Comparison of ENCODE assay signal across 6 cellular contexts in genomic region chr3:170269673-170270254, GRCh38. TPM values are rescaled to one million over a fixed set of nuclear protein-coding genes. Genes with fewer than 3 reads are reported as not detected.
DNase-seq lines count a peak whose midpoint lies in the region; ATAC-seq, FAIRE-seq and TF ChIP-seq lines count a peak whose summit lies in the region.
"Not testable (repeated sequence)": the region's sequence is repeated elsewhere in the genome, so short reads cannot be mapped to it uniquely, and the experiment has no call there.

No MANE protein-coding gene starts in this region.

- peaks cover 56% of the 10 kb centered on the region for H3K36me3 Mint-ChIP-seq in GM23338 (ENCODE audit: low read depth)

- in situ Hi-C loops in HepG2 (cut with HindIII; ENCODE audit: extremely low pct_ligation_motif_present, low pct_unique_long_range_greater_than_20kb) = not testable (repeated sequence)

- H3K9ac ChIP-seq in colonic mucosa (ENCODE audit: low read depth in 2 of 2, low read length in 2 of 2) (peak overlapping the region in 1 of 2 donors; percentile 51), mucosa of rectum (ENCODE audit: low read depth in 1 of 2, low read length in 2 of 2) (peak overlapping the region in 1 of 2 donors; percentile 15)
- H3K9ac ChIP-seq in HepG2 (ENCODE audit: insufficient read depth, low read depth, low read length) = not testable (repeated sequence)

- H3K9me2 ChIP-seq in GM23338 (ENCODE audit: insufficient read depth); hepatocyte (replicated peaks; ENCODE audit: insufficient read depth): not testable (repeated sequence)

- CTCF ChIA-PET in HepG2 (lab: Yijun Ruan, JAX; ENCODE audit: low intra/inter-chr PET ratio, low total read pairs) = not testable (repeated sequence)

- TF ChIP-seq EP300 in HepG2 (IDR thresholded peaks at IDR 0.05; ENCODE audit: low read depth in 2 of 2, low read length in 2 of 2); HepG2 (CRISPR knock-in tag; IDR thresholded peaks at IDR 0.05; ENCODE audit: borderline replicate concordance): not testable (repeated sequence)

- TF ChIP-seq RAD21 in HepG2 (CRISPR knock-in tag; IDR thresholded peaks at IDR 0.05) = not testable (repeated sequence)

- not testable (repeated sequence) for H3K9me3 Mint-ChIP-seq in GM23338

- not testable (repeated sequence) for H3K4me3 Mint-ChIP-seq in GM23338

- not testable (repeated sequence) for H3K27ac Mint-ChIP-seq in GM23338

- not testable (repeated sequence) for ATAC-seq in GM23338, HepG2

- not testable (repeated sequence) for H3K27me3 ChIP-seq in GM23338 (ENCODE audit: insufficient read depth); colonic mucosa; hepatocyte; HepG2 (ENCODE audit: control insufficient read depth in 1 of 2, insufficient read depth in 2 of 2, low read length in 2 of 2); mucosa of rectum (ENCODE audit: control insufficient read depth in 2 of 2, insufficient read depth in 2 of 2, low read length in 2 of 2); small intestine (ENCODE audit: control insufficient read depth in 2 of 2, insufficient read depth in 2 of 2, low read length in 2 of 2)

- not testable (repeated sequence) for H2AFZ ChIP-seq in GM23338; hepatocyte; HepG2 (ENCODE audit: low read length)

- H3K4me2 ChIP-seq in GM23338 = not testable (repeated sequence)
- peak overlapping the region; percentile 65 for H3K4me2 ChIP-seq in hepatocyte
- peak overlapping the region; percentile 60; the same call in 1 of the 2 replicates for H3K4me2 ChIP-seq in HepG2 (ENCODE audit: low read depth, low read length)

- POLR2A ChIA-PET in HepG2 (lab: Yijun Ruan, JAX) = interaction anchor here (0.6 to 1.1 kb wide), 3 partner anchors 12 to 1613 kb away, joined by 3 to 4 read pairs (median 3); partner anchors contain the start of gene RPL22L1

- H3K4me1 ChIP-seq in GM23338 (ENCODE audit: insufficient read depth); colonic mucosa; hepatocyte (ENCODE audit: insufficient read depth); mucosa of rectum (ENCODE audit: control insufficient read depth in 2 of 2, insufficient read depth in 2 of 2, low read length in 2 of 2); small intestine (ENCODE audit: control insufficient read depth in 2 of 2, insufficient read depth in 1 of 2, low read depth in 1 of 2, low read length in 1 of 2): not testable (repeated sequence)
- H3K4me1 ChIP-seq in HepG2 (ENCODE audit: insufficient read depth, low read length) = peaks cover 26% of the 10 kb centered on the region

- not testable (repeated sequence) for H4K20me1 ChIP-seq in GM23338 (replicated peaks; ENCODE audit: insufficient read depth); hepatocyte (ENCODE audit: insufficient read depth, poor library complexity, severe bottlenecking); HepG2 (ENCODE audit: insufficient read depth, low read length)

- not testable (repeated sequence) for H3K4me1 Mint-ChIP-seq in GM23338

- not testable (repeated sequence) for H3K27me3 Mint-ChIP-seq in GM23338 (ENCODE audit: insufficient read depth, low read depth, poor library complexity)

- H3K36me3 ChIP-seq in GM23338 (ENCODE audit: insufficient read depth) (peaks cover 21% of the 10 kb centered on the region), HepG2 (replicated peaks in 1 of 2; ENCODE audit: control insufficient read depth in 1 of 2, insufficient read depth in 2 of 2, low read length in 2 of 2) (peaks cover 2 to 31% of the 10 kb centered on the region in 2 experiments; a peak in 3 of 5 replicates)
- H3K36me3 ChIP-seq in colonic mucosa; hepatocyte (replicated peaks; ENCODE audit: insufficient read depth, low read depth); mucosa of rectum (ENCODE audit: control insufficient read depth in 2 of 2, insufficient read depth in 2 of 2, low read length in 2 of 2); small intestine (ENCODE audit: control insufficient read depth in 2 of 2, insufficient read depth in 2 of 2, low read length in 2 of 2): not testable (repeated sequence)

- not testable (repeated sequence) for H3K4me3 ChIP-seq in GM23338; colonic mucosa; hepatocyte; small intestine (ENCODE audit: low read depth in 1 of 2, low read length in 2 of 2)
- peak overlapping the region in 1 of 3 experiments; percentile 30; a peak in 1 of 6 replicates for H3K4me3 ChIP-seq in HepG2 (replicated peaks in 1 of 3; ENCODE audit: insufficient read depth in 1 of 3, low read depth in 2 of 3, low read length in 3 of 3)
- peak overlapping the region; percentile 45 to 58 for H3K4me3 ChIP-seq in mucosa of rectum (ENCODE audit: low read length in 2 of 2)

- not testable (repeated sequence) for H3K9me3 ChIP-seq in colonic mucosa; hepatocyte (ENCODE audit: low read depth); HepG2 (ENCODE audit: low read length); mucosa of rectum (ENCODE audit: control insufficient read depth in 2 of 2, low read length in 2 of 2); small intestine (ENCODE audit: control insufficient read depth, low read depth)

- not testable (repeated sequence) for H3F3A ChIP-seq in GM23338 (replicated peaks; ENCODE audit: low read depth)

- TF ChIP-seq POLR2A in HepG2 (IDR thresholded peaks at IDR 0.05; ENCODE audit: insufficient read depth in 1 of 2, low read depth in 2 of 2, low read length in 2 of 2) = not testable (repeated sequence)

- not testable (repeated sequence) for TF ChIP-seq CTCF in GM23338 (conservative IDR thresholded peaks at IDR 0.05; ENCODE audit: low read depth in 2 of 2); colonic mucosa (IDR thresholded peaks at IDR 0.05); hepatocyte (IDR thresholded peaks at IDR 0.05; ENCODE audit: poor library complexity); HepG2 (CRISPR knock-in tag; IDR thresholded peaks at IDR 0.05)

- not testable (repeated sequence) for DNase-seq in GM23338 (ENCODE audit: low spot score); colonic mucosa; HepG2 (ENCODE audit: low spot score)
- DNase-seq in hepatocyte (ENCODE audit: low spot score) (peak; percentile 6), small intestine (peak; percentile 31)

- intact Hi-C loops in colonic mucosa (cut with DNase I) = not testable (repeated sequence)
- intact Hi-C loops in HepG2 (cut with micrococcal nuclease; ENCODE audit: unreplicated experiment) = loop anchor here (5.0 kb wide), 1 partner anchor 82 kb away; no protein-coding TSS in a partner anchor

- FAIRE-seq in HepG2 (lab: Jason Lieb, UNC); small intestine (lab: Jason Lieb, UNC): not testable (repeated sequence)

- H3K27ac ChIP-seq in GM23338 (ENCODE audit: low read depth) (0 out of 2 replicates have a peak overlapping the region, but pooled peaks have one; percentile 27), colonic mucosa (peak overlapping the region; percentile 48), hepatocyte (peak overlapping the region; percentile 55), HepG2 (ENCODE audit: extremely low read length, insufficient read depth, low read length) (peak overlapping the region; percentile 45), mucosa of rectum (ENCODE audit: low read depth in 2 of 2, low read length in 2 of 2) (peak overlapping the region; percentile 74 to 78), small intestine (ENCODE audit: low read depth in 1 of 2, low read length in 1 of 2) (peak overlapping the region in 1 of 2 donors; percentile 15)

- not testable (repeated sequence) for BruUV-seq in HepG2 (replicated peaks; lab: Mats Ljungman, UMichigan)

- not testable (repeated sequence) for H3K79me2 ChIP-seq in GM23338 (replicated peaks; ENCODE audit: insufficient read depth); hepatocyte; HepG2 (ENCODE audit: insufficient read depth, low read length)

- WGBS in hepatocyte (ENCODE audit: low lambda C conversion rate, missing lambda C conversion rate) = 82% methylated on average over 8 of the region's 8 CpGs
- 83% methylated on average over 8 of the region's 8 CpGs for WGBS in HepG2 (ENCODE audit: low lambda C conversion rate)
- 65 to 78% (median 66%) methylated on average over 8 of the region's 8 CpGs for WGBS in small intestine, 3 donors

RNA-seq across cellular contexts. Expression of gene PRKCI, which starts 47.5 kb away (rescaled TPM):
- total RNA-seq in GM23338 (2014; rRNA removed; shearing (Covaris generic)) = 119 and 124 TPM in 2 replicates
- polyA plus RNA-seq in GM23338 (2016; fragmentation: Nextera tagmentation; extraction: Ambion mirVana) = 47.5 and 58.0 TPM in 2 replicates
- 10 to 100 TPM; 34.4 to 48.2 TPM for total RNA-seq in colonic mucosa
- 47.3 and 51.8 TPM in 2 replicates for total RNA-seq in hepatocyte
- 25.8 and 28.6 TPM in 2 replicates for polyA plus RNA-seq in hepatocyte
- total RNA-seq in HepG2 (2016; rRNA removed; fragmentation: Illumina TruSeq; extraction: Trizol) = 30.4 and 39.1 TPM in 2 replicates
- total RNA-seq in HepG2 (2016; cell fraction: cytosol; rRNA removed; fragmentation: Illumina TruSeq; extraction: Trizol; ENCODE audit: low read depth) = 11.6 and 12.0 TPM in 2 replicates
- 29.9 and 42.0 TPM in 2 replicates for total RNA-seq in HepG2 (2016; cell fraction: insoluble cytoplasmic fraction; rRNA removed; fragmentation: Illumina TruSeq; extraction: Trizol)
- total RNA-seq in HepG2 (2016; cell fraction: membrane; rRNA removed; fragmentation: Illumina TruSeq; extraction: Trizol) = 13.7 and 15.0 TPM in 2 replicates
- total RNA-seq in HepG2 (2016; cell fraction: nucleus; rRNA removed; fragmentation: Illumina TruSeq; extraction: Trizol) = 19.8 and 28.5 TPM in 2 replicates
- polyA plus RNA-seq in HepG2 (2011; rRNA removed) = 11.7 and 17.2 TPM in 2 replicates
- 6.2 and 9.0 TPM in 2 replicates for polyA plus RNA-seq in HepG2 (2011; cell fraction: cytosol; rRNA removed)
- polyA plus RNA-seq in HepG2 (2011; cell fraction: nucleus; rRNA removed) = 5.0 and 9.3 TPM in 2 replicates
- polyA plus RNA-seq in HepG2 (2012) = 12.9 and 22.8 TPM in 2 replicates
- 2.5 and 3.2 TPM in 2 replicates for polyA plus RNA-seq in HepG2 (2016; cell fraction: cytosol; fragmentation: Illumina TruSeq; extraction: Trizol; ENCODE audit: low read depth)
- 29.3 and 31.7 TPM in 2 replicates for polyA plus RNA-seq in HepG2 (2016; cell fraction: insoluble cytoplasmic fraction; fragmentation: Illumina TruSeq; extraction: Trizol; ENCODE audit: low read depth)
- 5.4 and 6.7 TPM in 2 replicates for polyA plus RNA-seq in HepG2 (2016; cell fraction: membrane; fragmentation: Illumina TruSeq; extraction: Trizol; ENCODE audit: low read depth)
- 25.1 and 26.3 TPM in 2 replicates for polyA plus RNA-seq in HepG2 (2016; cell fraction: nucleus; fragmentation: Illumina TruSeq; extraction: Trizol; ENCODE audit: insufficient read depth, low read depth)
- polyA minus RNA-seq in HepG2 (2011; rRNA and poly(A)+ RNA removed; ENCODE audit: low replicate concordance) = 14.9 and 45.3 TPM in 2 replicates
- 20.2 and 22.9 TPM in 2 replicates for polyA minus RNA-seq in HepG2 (2011; cell fraction: cytosol; rRNA and poly(A)+ RNA removed)
- polyA minus RNA-seq in HepG2 (2011; cell fraction: nucleus; rRNA and poly(A)+ RNA removed) = 34.5 and 41.0 TPM in 2 replicates
- polyA plus RNA-seq in small intestine = 10 to 100 TPM; 13.2 to 15.6 (median 13.9) TPM
